Comparison of ENCODE assay signal across 22 cellular contexts in genomic region chr13:97454699-97455098, GRCh38.
"Had no signal": no experiment of that assay in that cellular context is flagged by ENCODE, and none has a peak within 500 bp of the region (broad histone marks: within the 10 kb centered on the region; RNA-seq: fewer than 3 reads in every experiment).

No MANE protein-coding gene starts in this region.

- H3K27me3 Mint-ChIP-seq: IgD-negative memory B cell, T-cell had no signal

- DNase-seq: KBM-7, MG63, NCI-H1092, NCI-H1105 treated with DMSO at 0.1 percent for 48 hours, NCI-H1417 treated with DMSO at 0.1 percent for 48 hours, NCI-H146, NCI-H1694 treated with DMSO at 0.1 percent for 48 hours, NCI-H1930, NCI-H2081, NCI-H2107, NCI-H2227 treated with DMSO at 0.1 percent for 48 hours, NCI-H524 treated with DMSO at 0.1 percent for 48 hours, NCI-H69, NCI-H774, Right ventricle myocardium superior, RPMI8226, SIG-M5, SK-N-SH, SW 1271, T-cell had no signal

- FAIRE-seq: RCC 7860 had no signal

- H3K4me3 Mint-ChIP-seq: IgD-negative memory B cell, T-cell had no signal

- H3K4me3 ChIP-seq: MG63 had no signal

- ATAC-seq: T-cell had no signal

- H3K9ac ChIP-seq: SK-N-SH had no signal

- H3K27ac Mint-ChIP-seq: IgD-negative memory B cell, T-cell had no signal

- H3K36me3 ChIP-seq: MG63 had no signal

- H3K4me2 ChIP-seq: SK-N-SH had no signal

- H3K27me3 ChIP-seq: MG63 had no signal
